Comparison of ENCODE assay signal across 17 cellular contexts in the genomic region with DNA sequence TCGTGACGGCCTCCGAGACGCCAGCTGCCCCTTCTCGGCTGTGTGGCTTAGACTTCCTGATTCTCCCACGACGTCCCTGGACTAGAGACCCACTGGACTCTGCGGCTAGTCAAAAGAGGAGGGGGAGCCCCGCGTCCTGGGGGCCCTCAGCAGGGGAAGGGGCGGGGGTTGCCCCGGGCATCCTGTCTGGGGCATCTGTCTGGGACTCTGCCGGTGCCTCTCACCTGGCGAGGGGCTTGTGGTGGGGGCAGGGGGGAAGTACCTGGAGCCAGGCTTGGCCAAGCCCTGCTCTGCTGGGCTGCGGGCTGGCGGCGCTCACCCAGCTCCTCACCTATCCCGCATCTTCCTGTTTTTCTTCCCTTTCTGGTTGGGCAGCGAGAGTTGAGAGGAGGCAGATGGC. TPM values are rescaled to one million over a fixed set of nuclear protein-coding genes. Genes with fewer than 3 reads are reported as not detected.
A peak's percentile ranks its signal among the peaks of the same experiment; 100 is the strongest.
DNase-seq lines count a peak whose midpoint lies in the region; TF ChIP-seq lines count a peak whose summit lies in the region.
"Not testable (repeated sequence)": the region's sequence is repeated elsewhere in the genome, so short reads cannot be mapped to it uniquely, and the experiment has no call there.
"Had no signal": no experiment of that assay in that cellular context is flagged by ENCODE, and none has a peak within 500 bp of the region (broad histone marks: within the 10 kb centered on the region; RNA-seq: fewer than 3 reads in every experiment).

No MANE protein-coding gene starts in this region.

- not testable (repeated sequence) for H3K36me3 ChIP-seq in BLaER1 treated with 17β-estradiol and CSF1 and Interleukin-3, amounts not matched to agents 10 nM and 100 nM; HAP-1 (replicated peaks); WERI-Rb-1; endodermal cell (ENCODE audit: control insufficient read depth, insufficient read depth, low read length); mesodermal cell (ENCODE audit: control insufficient read depth, insufficient read depth, low read length); parathyroid adenoma (ENCODE audit: control insufficient read depth, insufficient read depth, low read length); urinary bladder (ENCODE audit: insufficient read depth)

- H3K4me1 ChIP-seq in BLaER1 treated with 17β-estradiol and CSF1 and Interleukin-3, amounts not matched to agents 10 nM and 100 nM; HAP-1; endodermal cell (ENCODE audit: control insufficient read depth, insufficient read depth, low read length); mesodermal cell (ENCODE audit: control insufficient read depth, insufficient read depth, low read length, poor library complexity, severe bottlenecking); parathyroid adenoma; urinary bladder (ENCODE audit: insufficient read depth): not testable (repeated sequence)

- H3K27me3 Mint-ChIP-seq in activated naive CD4-positive, alpha-beta T cell treated with anti-CD3 and anti-CD28 coated beads, Interleukin-2, amount 50 U/mL, for 24 hours, result peaks cover 24% of the 10 kb centered on the region
- H3K27me3 Mint-ChIP-seq in endodermal cell (ENCODE audit: insufficient read depth), result peaks cover 15% of the 10 kb centered on the region

- H3K4me1 Mint-ChIP-seq in activated naive CD4-positive, alpha-beta T cell treated with anti-CD3 and anti-CD28 coated beads, Interleukin-2, amount 50 U/mL, for 24 hours, result not testable (repeated sequence)
- peaks cover 22% of the 10 kb centered on the region for H3K4me1 Mint-ChIP-seq in endodermal cell

- H3K4me3 ChIP-seq in BLaER1 treated with 17β-estradiol and CSF1 and Interleukin-3, amounts not matched to agents 10 nM and 100 nM; parathyroid adenoma (ENCODE audit: low read depth, low read length): not testable (repeated sequence)
- H3K4me3 ChIP-seq in HAP-1 (peak overlapping the region; percentile 9; the same call in 1 of the 2 replicates), WERI-Rb-1 (ENCODE audit: low read depth, low read length) (peak overlapping the region; percentile 51), endodermal cell (ENCODE audit: low read length) (peak overlapping the region; percentile 79), mesodermal cell (ENCODE audit: extremely low read depth, insufficient read depth, low read length, poor library complexity, severe bottlenecking) (peak overlapping the region; percentile 35), urinary bladder (ENCODE audit: low read depth, low read length) (peak overlapping the region; percentile 15)

- not testable (repeated sequence) for H3K9me3 Mint-ChIP-seq in activated naive CD4-positive, alpha-beta T cell treated with anti-CD3 and anti-CD28 coated beads, Interleukin-2, amount 50 U/mL, for 24 hours; endodermal cell

- TF ChIP-seq CTCF in WERI-Rb-1 (IDR thresholded peaks at IDR 0.05; ENCODE audit: low read depth, low read length); endodermal cell (conservative IDR thresholded peaks at IDR 0.05); parathyroid adenoma (IDR thresholded peaks at IDR 0.05): not testable (repeated sequence)

- H3K27ac Mint-ChIP-seq in activated naive CD4-positive, alpha-beta T cell treated with anti-CD3 and anti-CD28 coated beads, Interleukin-2, amount 50 U/mL, for 24 hours; endodermal cell: not testable (repeated sequence)

- H2AFZ ChIP-seq in parathyroid adenoma, result peak overlapping the region; percentile 56

- peaks cover 13 to 27% (median 21%) of the 10 kb centered on the region in 11 experiments for H3K27me3 ChIP-seq in BLaER1 treated with 17β-estradiol and CSF1 and Interleukin-3, amounts not matched to agents 10 nM and 100 nM
- not testable (repeated sequence) for H3K27me3 ChIP-seq in HAP-1 (ENCODE audit: low read depth); WERI-Rb-1 (ENCODE audit: insufficient read depth, low read depth, severe bottlenecking); endodermal cell (ENCODE audit: control insufficient read depth, insufficient read depth, low read length, poor library complexity, severe bottlenecking); parathyroid adenoma (ENCODE audit: control insufficient read depth, insufficient read depth, low read length)

- not testable (repeated sequence) for DNase-seq in HAP-1 (ENCODE audit: low spot score in 2 of 2); WERI-Rb-1
- DNase-seq in endodermal cell, result peak; percentile 53

- 1 to 8% methylated on average over 2 to 8 of the region's 19 CpGs for WGBS in endodermal cell (ENCODE audit: insufficient coverage in 1 of 2, insufficient read length in 1 of 2), 2 experiments
- 5% methylated on average over 4 of the region's 19 CpGs; no CpG with 5 or more reads in 1 of the 2 experiments for WGBS in mesodermal cell (ENCODE audit: insufficient coverage in 2 of 2), 2 experiments
- 6% methylated on average over 10 of the region's 19 CpGs for WGBS in urinary bladder

- H3K27ac ChIP-seq in BLaER1 treated with 17β-estradiol and CSF1 and Interleukin-3, amounts not matched to agents 10 nM and 100 nM; WERI-Rb-1; endodermal cell (ENCODE audit: low read depth, low read length); mesodermal cell (ENCODE audit: low read depth, low read length, severe bottlenecking); parathyroid adenoma; urinary bladder (ENCODE audit: low read depth): not testable (repeated sequence)

- not testable (repeated sequence) for H3K9me3 ChIP-seq in BLaER1 treated with 17β-estradiol and CSF1 and Interleukin-3, amounts not matched to agents 10 nM and 100 nM (replicated peaks in 1 of 11); HAP-1; WERI-Rb-1 (ENCODE audit: severe bottlenecking); endodermal cell (ENCODE audit: control insufficient read depth, low read length); mesodermal cell (ENCODE audit: control insufficient read depth, low read length); parathyroid adenoma (ENCODE audit: control insufficient read depth, low read length)

- H4K20me1 ChIP-seq in BLaER1 treated with 17β-estradiol and CSF1 and Interleukin-3, amounts not matched to agents 10 nM and 100 nM, result not testable (repeated sequence)

- H3K79me2 ChIP-seq in parathyroid adenoma, result not testable (repeated sequence)

- in situ Hi-C loops in HAP-1 (cut with MboI; ENCODE audit: low sequenced_read_pairs), result loop anchor here (25.0 kb wide), 1 partner anchor 97 kb away; no protein-coding TSS in a partner anchor

- H3K4me3 Mint-ChIP-seq in activated naive CD4-positive, alpha-beta T cell treated with anti-CD3 and anti-CD28 coated beads, Interleukin-2, amount 50 U/mL, for 24 hours, result peak overlapping the region; percentile 52
- H3K4me3 Mint-ChIP-seq in endodermal cell, result peak overlapping the region; percentile 64

- H3K9ac ChIP-seq in BLaER1 treated with 17β-estradiol and CSF1 and Interleukin-3, amounts not matched to agents 10 nM and 100 nM; endodermal cell (ENCODE audit: extremely low read depth, low read length, poor library complexity, severe bottlenecking); parathyroid adenoma: not testable (repeated sequence)

- peak overlapping the region; percentile 25 to 91 (median 84); a peak in 14 of 22 replicates for H3K4me2 ChIP-seq in BLaER1 treated with 17β-estradiol and CSF1 and Interleukin-3, amounts not matched to agents 10 nM and 100 nM
- peak overlapping the region; percentile 49 for H3K4me2 ChIP-seq in parathyroid adenoma (ENCODE audit: low read length)

- not testable (repeated sequence) for H3K36me3 Mint-ChIP-seq in activated naive CD4-positive, alpha-beta T cell treated with anti-CD3 and anti-CD28 coated beads, Interleukin-2, amount 50 U/mL, for 24 hours; endodermal cell (ENCODE audit: low read depth)

RNA-seq across cellular contexts. Expression of a gene that starts 57.2 kb away (rescaled TPM):
- 1 to 10 TPM; 2.9 to 5.7 TPM for total RNA-seq in endodermal cell
- polyA plus RNA-seq in endodermal cell (2013, experiment 1 of 2), result not detected
- not detected for polyA plus RNA-seq in endodermal cell (2013, experiment 2 of 2)
- not detected for polyA plus RNA-seq in mesodermal cell (2013, experiment 1 of 2)
- polyA plus RNA-seq in mesodermal cell (2013, experiment 2 of 2), result not detected
- total RNA-seq in urinary bladder, result not detected
- polyA plus RNA-seq in urinary bladder, result not detected
- total RNA-seq: bronchial epithelial cell, esophagus mucosa, heart left ventricle, left colon, OCI-LY7, right cardiac atrium, temporal lobe, uterus had no signal
- polyA plus RNA-seq: heart left ventricle, immature natural killer cell, right cardiac atrium had no signal
